In the genomic region with DNA sequence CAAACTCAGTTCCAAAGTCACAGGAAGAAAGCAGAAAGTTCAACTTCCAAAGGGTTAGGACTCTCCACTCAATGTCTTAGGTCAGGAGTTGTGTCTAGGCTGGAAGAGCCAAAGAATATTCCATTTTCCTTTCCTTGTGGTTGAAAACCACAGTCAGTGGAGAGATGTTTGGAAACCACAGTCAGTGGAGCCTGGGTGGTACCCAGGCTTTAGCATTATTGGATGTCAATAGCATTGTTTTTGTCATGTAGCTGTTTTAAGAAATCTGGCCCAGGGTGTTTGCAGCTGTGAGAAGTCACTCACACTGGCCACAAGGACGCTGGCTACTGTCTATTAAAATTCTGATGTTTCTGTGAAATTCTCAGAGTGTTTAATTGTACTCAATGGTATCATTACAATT, we compare ENCODE assay signal across 1 cellular context.
TF ChIP-seq lines count a peak whose summit lies in the region.

No MANE protein-coding gene starts in this region.

TF ChIP-seq in GM12878, 131 proteins besides CTCF, POLR2A, EP300 and RAD21:
- TF ChIP-seq RFX5 (IDR thresholded peaks at IDR 0.05; ENCODE audit: low read depth, low read length) (no peak), HDAC2 (IDR thresholded peaks at IDR 0.05) (no peak), ZZZ3 (IDR thresholded peaks at IDR 0.05; ENCODE audit: control insufficient read depth, insufficient read length, low read depth) (no peak), STAT3 (IDR thresholded peaks at IDR 0.05; ENCODE audit: low read depth, low read length) (no peak), SMAD1 (IDR thresholded peaks at IDR 0.05; ENCODE audit: low read depth, partially characterized antibody) (no peak), WRNIP1 (IDR thresholded peaks at IDR 0.05; ENCODE audit: borderline replicate concordance, low read depth, low read length) (no peak), YY1 (IDR thresholded peaks at IDR 0.05; ENCODE audit: low read depth, low read length) (no peak), SUZ12 (IDR thresholded peaks at IDR 0.05; ENCODE audit: unreplicated experiment) (no peak)
- TF ChIP-seq, protein P1, sequence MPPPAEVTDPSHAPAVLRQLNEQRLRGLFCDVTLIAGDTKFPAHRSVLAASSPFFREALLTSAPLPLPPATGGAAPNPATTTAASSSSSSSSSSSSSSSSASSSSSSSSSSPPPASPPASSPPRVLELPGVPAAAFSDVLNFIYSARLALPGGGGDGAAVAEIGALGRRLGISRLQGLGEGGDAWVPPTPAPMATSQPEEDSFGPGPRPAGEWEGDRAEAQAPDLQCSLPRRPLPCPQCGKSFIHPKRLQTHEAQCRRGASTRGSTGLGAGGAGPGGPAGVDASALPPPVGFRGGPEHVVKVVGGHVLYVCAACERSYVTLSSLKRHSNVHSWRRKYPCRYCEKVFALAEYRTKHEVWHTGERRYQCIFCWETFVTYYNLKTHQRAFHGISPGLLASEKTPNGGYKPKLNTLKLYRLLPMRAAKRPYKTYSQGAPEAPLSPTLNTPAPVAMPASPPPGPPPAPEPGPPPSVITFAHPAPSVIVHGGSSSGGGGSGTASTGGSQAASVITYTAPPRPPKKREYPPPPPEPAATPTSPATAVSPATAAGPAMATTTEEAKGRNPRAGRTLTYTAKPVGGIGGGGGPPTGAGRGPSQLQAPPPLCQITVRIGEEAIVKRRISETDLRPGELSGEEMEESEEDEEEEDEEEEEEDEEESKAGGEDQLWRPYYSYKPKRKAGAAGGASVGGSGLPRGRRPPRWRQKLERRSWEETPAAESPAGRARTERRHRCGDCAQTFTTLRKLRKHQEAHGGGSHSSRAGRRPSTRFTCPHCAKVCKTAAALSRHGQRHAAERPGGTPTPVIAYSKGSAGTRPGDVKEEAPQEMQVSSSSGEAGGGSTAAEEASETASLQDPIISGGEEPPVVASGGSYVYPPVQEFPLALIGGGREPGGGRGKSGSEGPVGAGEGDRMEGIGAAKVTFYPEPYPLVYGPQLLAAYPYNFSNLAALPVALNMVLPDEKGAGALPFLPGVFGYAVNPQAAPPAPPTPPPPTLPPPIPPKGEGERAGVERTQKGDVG (CRISPR knock-in tag; IDR thresholded peaks at IDR 0.05), result no peak
